Comparison of ENCODE assay signal across 1 cellular context in genomic region chr7:128455556-128456254, GRCh38.
TF ChIP-seq lines count a peak whose summit lies in the region.

Gene HILPDA (plus strand): TSS chr7:128455878. CDS start chr7:128457269, 1,391 bp downstream.

TF ChIP-seq in HepG2, 621 proteins besides CTCF, POLR2A, EP300 and RAD21 (continued from another document and continues in another):
- TF ChIP-seq ZBTB37 (CRISPR knock-in tag; IDR thresholded peaks at IDR 0.05) (no peak), SIX4 (CRISPR knock-in tag; IDR thresholded peaks at IDR 0.05) (no peak), RARA (CRISPR knock-in tag; IDR thresholded peaks at IDR 0.05) (peak; percentile 33; the same call in 1 of the 2 replicates), ATF7 (IDR thresholded peaks at IDR 0.05) (no peak), ATF7 (CRISPR knock-in tag; IDR thresholded peaks at IDR 0.05) (no peak), HNRNPLL (IDR thresholded peaks at IDR 0.05; ENCODE audit: low read depth, low read length, poor library complexity, severe bottlenecking) (peak; percentile 90), MTF2 (CRISPR knock-in tag; IDR thresholded peaks at IDR 0.05; ENCODE audit: borderline replicate concordance) (no peak), HOXA3 (CRISPR knock-in tag; IDR thresholded peaks at IDR 0.05) (peak; percentile 71), ZSCAN25 (CRISPR knock-in tag; IDR thresholded peaks at IDR 0.05) (no peak), FOSL1 (CRISPR knock-in tag; IDR thresholded peaks at IDR 0.05; ENCODE audit: borderline replicate concordance) (no peak), YEATS4 (CRISPR knock-in tag; IDR thresholded peaks at IDR 0.05; ENCODE audit: borderline replicate concordance) (peak; percentile 92), CBFB (CRISPR knock-in tag; IDR thresholded peaks at IDR 0.05) (0 out of 2 replicates have a peak, but pooled peaks have one; percentile 57), DNMT3B (CRISPR knock-in tag; conservative IDR thresholded peaks at IDR 0.05) (no peak), ZNF530 (CRISPR knock-in tag; IDR thresholded peaks at IDR 0.05; ENCODE audit: low read depth) (no peak; the same call in 1 of the 2 replicates), ZBTB46 (CRISPR knock-in tag; IDR thresholded peaks at IDR 0.05; ENCODE audit: borderline replicate concordance) (no peak), ZBTB3 (CRISPR knock-in tag; IDR thresholded peaks at IDR 0.05; ENCODE audit: borderline replicate concordance, low read depth) (0 out of 2 replicates have a peak, but pooled peaks have one; percentile 18), SAP130 (CRISPR knock-in tag; IDR thresholded peaks at IDR 0.05; ENCODE audit: low read depth) (peak; percentile 90), ZNF768 (CRISPR knock-in tag; IDR thresholded peaks at IDR 0.05) (peak; percentile 44; the same call in 1 of the 2 replicates), ZNF572 (CRISPR knock-in tag; IDR thresholded peaks at IDR 0.05) (no peak), ZNF24 (IDR thresholded peaks at IDR 0.05) (no peak), POGZ (CRISPR knock-in tag; IDR thresholded peaks at IDR 0.05) (peak; percentile 80), SCMH1 (CRISPR knock-in tag; IDR thresholded peaks at IDR 0.05; ENCODE audit: borderline replicate concordance) (no peak), MBD4 (IDR thresholded peaks at IDR 0.05; ENCODE audit: borderline replicate concordance, low read length) (no peak), ZBTB26 (CRISPR knock-in tag; IDR thresholded peaks at IDR 0.05; ENCODE audit: borderline replicate concordance) (no peak), NFYC (CRISPR knock-in tag; IDR thresholded peaks at IDR 0.05) (no peak), ZNF343 (CRISPR knock-in tag; IDR thresholded peaks at IDR 0.05) (0 out of 2 replicates have a peak, but pooled peaks have one; percentile 23), CC2D1A (CRISPR knock-in tag; IDR thresholded peaks at IDR 0.05) (no peak), KDM6A (CRISPR knock-in tag; IDR thresholded peaks at IDR 0.05; ENCODE audit: low read depth) (no peak), EHMT2 (IDR thresholded peaks at IDR 0.05; ENCODE audit: borderline replicate concordance, low read depth, low read length) (no peak), FOXK1 (CRISPR knock-in tag; IDR thresholded peaks at IDR 0.05; ENCODE audit: borderline replicate concordance, low read depth) (no peak), AGO2 (optimal IDR thresholded peaks at IDR 0.05; ENCODE audit: low read depth, low read length) (peak; percentile 45), TBX3 (IDR thresholded peaks at IDR 0.05; ENCODE audit: borderline replicate concordance) (no peak), ZNF629 (CRISPR knock-in tag; conservative IDR thresholded peaks at IDR 0.05) (no peak), ZNF672 (CRISPR knock-in tag; IDR thresholded peaks at IDR 0.05) (no peak), PITX1 (CRISPR knock-in tag; IDR thresholded peaks at IDR 0.05) (no peak), ATF6 (CRISPR knock-in tag; conservative IDR thresholded peaks at IDR 0.05) (no peak), SP140L (CRISPR knock-in tag; IDR thresholded peaks at IDR 0.05; ENCODE audit: borderline replicate concordance) (no peak), CREBL2 (CRISPR knock-in tag; IDR thresholded peaks at IDR 0.05; ENCODE audit: borderline replicate concordance) (peak; percentile 55; the same call in 1 of the 2 replicates), ZNF646 (CRISPR knock-in tag; IDR thresholded peaks at IDR 0.05) (no peak), CSRNP1 (CRISPR knock-in tag; IDR thresholded peaks at IDR 0.05) (peak; percentile 31; the same call in 1 of the 2 replicates), ZNF260 (CRISPR knock-in tag; IDR thresholded peaks at IDR 0.05; ENCODE audit: borderline replicate concordance, low read depth) (no peak), JARID2 (CRISPR knock-in tag; IDR thresholded peaks at IDR 0.05; ENCODE audit: insufficient replicate concordance) (peak; percentile 31), NFIC (IDR thresholded peaks at IDR 0.05; ENCODE audit: low read length) (no peak), HMGA1 (CRISPR knock-in tag; conservative IDR thresholded peaks at IDR 0.05) (no peak), EEA1 (CRISPR knock-in tag; IDR thresholded peaks at IDR 0.05; ENCODE audit: borderline replicate concordance) (peak; percentile 74; the same call in 1 of the 2 replicates), ZFP37 (CRISPR knock-in tag; IDR thresholded peaks at IDR 0.05; ENCODE audit: borderline replicate concordance) (no peak), ZSCAN5A (CRISPR knock-in tag; IDR thresholded peaks at IDR 0.05; ENCODE audit: borderline replicate concordance) (no peak; the same call in 1 of the 2 replicates)
- TF ChIP-seq, protein P1, sequence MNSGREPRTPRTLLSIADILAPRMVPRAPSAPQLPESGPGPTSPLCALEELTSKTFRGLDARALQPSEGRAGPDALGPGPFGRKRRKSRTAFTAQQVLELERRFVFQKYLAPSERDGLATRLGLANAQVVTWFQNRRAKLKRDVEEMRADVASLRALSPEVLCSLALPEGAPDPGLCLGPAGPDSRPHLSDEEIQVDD (CRISPR knock-in tag; IDR thresholded peaks at IDR 0.05; ENCODE audit: borderline replicate concordance), result peak; percentile 89
- TF ChIP-seq, protein P2, sequence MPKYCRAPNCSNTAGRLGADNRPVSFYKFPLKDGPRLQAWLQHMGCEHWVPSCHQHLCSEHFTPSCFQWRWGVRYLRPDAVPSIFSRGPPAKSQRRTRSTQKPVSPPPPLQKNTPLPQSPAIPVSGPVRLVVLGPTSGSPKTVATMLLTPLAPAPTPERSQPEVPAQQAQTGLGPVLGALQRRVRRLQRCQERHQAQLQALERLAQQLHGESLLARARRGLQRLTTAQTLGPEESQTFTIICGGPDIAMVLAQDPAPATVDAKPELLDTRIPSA (CRISPR knock-in tag; IDR thresholded peaks at IDR 0.05; ENCODE audit: borderline replicate concordance), result no peak
- TF ChIP-seq, protein P3, sequence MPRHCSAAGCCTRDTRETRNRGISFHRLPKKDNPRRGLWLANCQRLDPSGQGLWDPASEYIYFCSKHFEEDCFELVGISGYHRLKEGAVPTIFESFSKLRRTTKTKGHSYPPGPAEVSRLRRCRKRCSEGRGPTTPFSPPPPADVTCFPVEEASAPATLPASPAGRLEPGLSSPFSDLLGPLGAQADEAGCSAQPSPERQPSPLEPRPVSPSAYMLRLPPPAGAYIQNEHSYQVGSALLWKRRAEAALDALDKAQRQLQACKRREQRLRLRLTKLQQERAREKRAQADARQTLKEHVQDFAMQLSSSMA (CRISPR knock-in tag; IDR thresholded peaks at IDR 0.05), result peak; percentile 99
